In the genomic region with DNA sequence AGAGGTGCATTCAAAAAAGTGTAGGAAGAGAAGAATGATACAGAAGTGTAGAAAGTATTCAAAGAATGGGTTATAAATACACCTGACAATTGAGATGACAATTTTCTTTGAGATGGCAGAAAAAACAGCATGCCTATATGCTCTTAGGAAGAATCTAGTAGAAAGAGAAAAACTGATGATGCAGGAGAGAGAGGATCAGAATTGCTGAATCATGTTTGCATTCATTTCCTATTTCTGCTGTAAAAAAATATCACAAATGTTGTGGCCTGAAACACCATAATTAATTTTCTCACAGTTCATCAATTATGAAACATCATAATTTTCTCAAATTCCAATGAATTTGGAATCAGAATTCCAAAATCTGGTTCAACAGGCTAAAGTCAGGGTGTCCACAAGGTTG, we compare ENCODE assay signal across 9 cellular contexts. TPM values are rescaled to one million over a fixed set of nuclear protein-coding genes. Genes with fewer than 3 reads are reported as not detected.
"Had no signal": no experiment of that assay in that cellular context is flagged by ENCODE, and none has a peak within 500 bp of the region (broad histone marks: within the 10 kb centered on the region; RNA-seq: fewer than 3 reads in every experiment).

No MANE protein-coding gene starts in this region.

- H3K4me1 Mint-ChIP-seq: IgD-negative memory B cell had no signal

- H3K36me3 Mint-ChIP-seq: IgD-negative memory B cell had no signal

- H3K27me3 Mint-ChIP-seq: IgD-negative memory B cell had no signal

- H3K4me3 ChIP-seq: GM23248, HAP-1 had no signal

- H2AFZ ChIP-seq: GM23248 had no signal

- ATAC-seq: HCT116 had no signal

- H3K9me3 ChIP-seq: HAP-1 had no signal

- H3K9ac ChIP-seq: GM23248 had no signal

- H3K4me3 Mint-ChIP-seq: HFFc6, IgD-negative memory B cell had no signal

- H3K27ac ChIP-seq: GM23248, HL-60 had no signal

- H3K27ac Mint-ChIP-seq: HFFc6, IgD-negative memory B cell had no signal

- DNase-seq: GM23248, GOT3, H7, HFFc6, KG1 had no signal

- H3K36me3 ChIP-seq: HAP-1 had no signal

RNA-seq across cellular contexts. Expression of a gene that starts 9.8 kb away (rescaled TPM):
- polyA plus RNA-seq: IgD-negative memory B cell had no signal

RNA-seq across cellular contexts. Expression of a gene that starts 50.3 kb away (rescaled TPM):
- total RNA-seq: H7 had no signal
- polyA plus RNA-seq: IgD-negative memory B cell had no signal
